ENCODE assay signal across 1 cellular context in the genomic region with DNA sequence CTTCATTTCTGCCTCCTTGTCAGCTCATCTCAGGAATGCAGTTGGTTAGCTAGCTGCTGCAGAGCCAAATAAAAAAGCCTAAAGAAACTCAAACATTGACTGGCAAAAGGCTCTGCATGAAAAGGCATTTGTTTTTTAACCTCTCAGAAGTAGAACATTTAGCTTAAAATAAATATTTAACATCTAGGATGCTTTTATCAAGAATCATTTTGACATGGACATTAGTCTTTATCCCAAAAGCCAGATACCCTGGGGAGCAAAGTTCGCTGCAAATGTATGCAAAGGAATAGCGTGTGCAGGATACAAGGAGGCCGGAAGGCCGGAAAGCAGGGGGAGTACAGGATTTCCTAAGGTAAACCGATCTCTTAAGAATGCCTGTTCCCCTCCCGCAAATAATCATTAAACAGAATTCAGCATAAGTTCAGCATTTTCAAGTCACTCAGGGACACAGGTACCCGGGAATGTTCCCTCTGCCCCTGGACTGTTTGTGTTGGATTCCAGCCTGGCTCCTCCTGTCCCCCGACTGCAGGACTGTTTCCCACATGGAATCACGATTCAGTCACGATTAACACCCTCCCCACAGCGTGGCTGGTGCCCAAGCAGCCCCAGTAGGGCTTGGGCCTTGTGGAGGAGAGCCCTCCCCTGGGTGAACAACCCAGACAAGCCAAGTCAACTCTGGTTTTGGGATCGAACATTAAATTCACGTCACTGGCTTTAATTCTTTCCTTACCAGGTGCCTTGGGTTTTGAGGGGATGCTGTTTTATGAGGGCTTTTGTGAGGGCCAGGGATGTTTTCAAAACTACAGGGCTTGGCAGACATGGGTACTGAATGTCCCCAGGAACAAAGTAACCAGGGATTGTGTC.
TF ChIP-seq lines count a peak whose summit lies in the region.

No MANE protein-coding gene starts in this region.

TF ChIP-seq in HepG2, 621 proteins besides CTCF, POLR2A, EP300 and RAD21 (continued from another document and continues in another):
- TF ChIP-seq, protein P1, sequence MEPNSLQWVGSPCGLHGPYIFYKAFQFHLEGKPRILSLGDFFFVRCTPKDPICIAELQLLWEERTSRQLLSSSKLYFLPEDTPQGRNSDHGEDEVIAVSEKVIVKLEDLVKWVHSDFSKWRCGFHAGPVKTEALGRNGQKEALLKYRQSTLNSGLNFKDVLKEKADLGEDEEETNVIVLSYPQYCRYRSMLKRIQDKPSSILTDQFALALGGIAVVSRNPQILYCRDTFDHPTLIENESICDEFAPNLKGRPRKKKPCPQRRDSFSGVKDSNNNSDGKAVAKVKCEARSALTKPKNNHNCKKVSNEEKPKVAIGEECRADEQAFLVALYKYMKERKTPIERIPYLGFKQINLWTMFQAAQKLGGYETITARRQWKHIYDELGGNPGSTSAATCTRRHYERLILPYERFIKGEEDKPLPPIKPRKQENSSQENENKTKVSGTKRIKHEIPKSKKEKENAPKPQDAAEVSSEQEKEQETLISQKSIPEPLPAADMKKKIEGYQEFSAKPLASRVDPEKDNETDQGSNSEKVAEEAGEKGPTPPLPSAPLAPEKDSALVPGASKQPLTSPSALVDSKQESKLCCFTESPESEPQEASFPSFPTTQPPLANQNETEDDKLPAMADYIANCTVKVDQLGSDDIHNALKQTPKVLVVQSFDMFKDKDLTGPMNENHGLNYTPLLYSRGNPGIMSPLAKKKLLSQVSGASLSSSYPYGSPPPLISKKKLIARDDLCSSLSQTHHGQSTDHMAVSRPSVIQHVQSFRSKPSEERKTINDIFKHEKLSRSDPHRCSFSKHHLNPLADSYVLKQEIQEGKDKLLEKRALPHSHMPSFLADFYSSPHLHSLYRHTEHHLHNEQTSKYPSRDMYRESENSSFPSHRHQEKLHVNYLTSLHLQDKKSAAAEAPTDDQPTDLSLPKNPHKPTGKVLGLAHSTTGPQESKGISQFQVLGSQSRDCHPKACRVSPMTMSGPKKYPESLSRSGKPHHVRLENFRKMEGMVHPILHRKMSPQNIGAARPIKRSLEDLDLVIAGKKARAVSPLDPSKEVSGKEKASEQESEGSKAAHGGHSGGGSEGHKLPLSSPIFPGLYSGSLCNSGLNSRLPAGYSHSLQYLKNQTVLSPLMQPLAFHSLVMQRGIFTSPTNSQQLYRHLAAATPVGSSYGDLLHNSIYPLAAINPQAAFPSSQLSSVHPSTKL (CRISPR knock-in tag; IDR thresholded peaks at IDR 0.05) = peak; percentile 87
- TF ChIP-seq ADNP (CRISPR knock-in tag; IDR thresholded peaks at IDR 0.05) (no peak), PITX1 (CRISPR knock-in tag; IDR thresholded peaks at IDR 0.05) (peak; percentile 75; the same call in 1 of the 2 replicates), REPIN1 (CRISPR knock-in tag; IDR thresholded peaks at IDR 0.05; ENCODE audit: borderline replicate concordance, low read depth) (peak; percentile 11; the same call in 1 of the 2 replicates), KDM5B (CRISPR knock-in tag; IDR thresholded peaks at IDR 0.05; ENCODE audit: borderline replicate concordance) (no peak), ZBTB7A (CRISPR knock-in tag; IDR thresholded peaks at IDR 0.05) (peak; percentile 17; the same call in 1 of the 2 replicates), BRD4 (CRISPR knock-in tag; IDR thresholded peaks at IDR 0.05) (peak; percentile 67; the same call in 1 of the 2 replicates), ZNF788 (CRISPR knock-in tag; IDR thresholded peaks at IDR 0.05; ENCODE audit: borderline replicate concordance) (peak; percentile 77; the same call in 1 of the 2 replicates), NCOR1 (IDR thresholded peaks at IDR 0.05; ENCODE audit: borderline replicate concordance, low read length) (peak; percentile 81), RBM39 (IDR thresholded peaks at IDR 0.05; ENCODE audit: low read depth, low read length, poor library complexity, severe bottlenecking) (no peak), GABPA (IDR thresholded peaks at IDR 0.05; ENCODE audit: low read depth, low read length) (no peak), GABPA (CRISPR knock-in tag; IDR thresholded peaks at IDR 0.05; ENCODE audit: low read depth) (0 out of 2 replicates have a peak, but pooled peaks have one; percentile 15), ATF7-NPFF (CRISPR knock-in tag; IDR thresholded peaks at IDR 0.05; ENCODE audit: low read depth) (no peak), ZNF350 (CRISPR knock-in tag; IDR thresholded peaks at IDR 0.05; ENCODE audit: borderline replicate concordance, low read depth) (peak; percentile 40; the same call in 1 of the 2 replicates), TEAD3 (CRISPR knock-in tag; optimal IDR thresholded peaks at IDR 0.05; ENCODE audit: borderline replicate concordance) (peak; percentile 77), FOXA1 (IDR thresholded peaks at IDR 0.05) (no peak), FOXA1 (CRISPR knock-in tag; IDR thresholded peaks at IDR 0.05) (peak; percentile 15; the same call in 1 of the 2 replicates), HIVEP1 (CRISPR knock-in tag; IDR thresholded peaks at IDR 0.05) (0 out of 2 replicates have a peak, but pooled peaks have one; percentile 50), KDM6A (CRISPR knock-in tag; IDR thresholded peaks at IDR 0.05; ENCODE audit: low read depth) (peak; percentile 64; the same call in 1 of the 2 replicates), SUZ12 (IDR thresholded peaks at IDR 0.05; ENCODE audit: low read depth, low read length) (no peak), ELF3 (CRISPR knock-in tag; IDR thresholded peaks at IDR 0.05) (peak; percentile 24; the same call in 1 of the 2 replicates), XRCC5 (optimal IDR thresholded peaks at IDR 0.05; ENCODE audit: low read length) (no peak), PHF21A (CRISPR knock-in tag; IDR thresholded peaks at IDR 0.05) (peak; percentile 85), KLF16 (CRISPR knock-in tag; IDR thresholded peaks at IDR 0.05) (no peak)
- TF ChIP-seq, protein P2, sequence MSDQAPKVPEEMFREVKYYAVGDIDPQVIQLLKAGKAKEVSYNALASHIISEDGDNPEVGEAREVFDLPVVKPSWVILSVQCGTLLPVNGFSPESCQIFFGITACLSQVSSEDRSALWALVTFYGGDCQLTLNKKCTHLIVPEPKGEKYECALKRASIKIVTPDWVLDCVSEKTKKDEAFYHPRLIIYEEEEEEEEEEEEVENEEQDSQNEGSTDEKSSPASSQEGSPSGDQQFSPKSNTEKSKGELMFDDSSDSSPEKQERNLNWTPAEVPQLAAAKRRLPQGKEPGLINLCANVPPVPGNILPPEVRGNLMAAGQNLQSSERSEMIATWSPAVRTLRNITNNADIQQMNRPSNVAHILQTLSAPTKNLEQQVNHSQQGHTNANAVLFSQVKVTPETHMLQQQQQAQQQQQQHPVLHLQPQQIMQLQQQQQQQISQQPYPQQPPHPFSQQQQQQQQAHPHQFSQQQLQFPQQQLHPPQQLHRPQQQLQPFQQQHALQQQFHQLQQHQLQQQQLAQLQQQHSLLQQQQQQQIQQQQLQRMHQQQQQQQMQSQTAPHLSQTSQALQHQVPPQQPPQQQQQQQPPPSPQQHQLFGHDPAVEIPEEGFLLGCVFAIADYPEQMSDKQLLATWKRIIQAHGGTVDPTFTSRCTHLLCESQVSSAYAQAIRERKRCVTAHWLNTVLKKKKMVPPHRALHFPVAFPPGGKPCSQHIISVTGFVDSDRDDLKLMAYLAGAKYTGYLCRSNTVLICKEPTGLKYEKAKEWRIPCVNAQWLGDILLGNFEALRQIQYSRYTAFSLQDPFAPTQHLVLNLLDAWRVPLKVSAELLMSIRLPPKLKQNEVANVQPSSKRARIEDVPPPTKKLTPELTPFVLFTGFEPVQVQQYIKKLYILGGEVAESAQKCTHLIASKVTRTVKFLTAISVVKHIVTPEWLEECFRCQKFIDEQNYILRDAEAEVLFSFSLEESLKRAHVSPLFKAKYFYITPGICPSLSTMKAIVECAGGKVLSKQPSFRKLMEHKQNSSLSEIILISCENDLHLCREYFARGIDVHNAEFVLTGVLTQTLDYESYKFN (CRISPR knock-in tag; conservative IDR thresholded peaks at IDR 0.05) = peak; percentile 87
- TF ChIP-seq, protein P3, sequence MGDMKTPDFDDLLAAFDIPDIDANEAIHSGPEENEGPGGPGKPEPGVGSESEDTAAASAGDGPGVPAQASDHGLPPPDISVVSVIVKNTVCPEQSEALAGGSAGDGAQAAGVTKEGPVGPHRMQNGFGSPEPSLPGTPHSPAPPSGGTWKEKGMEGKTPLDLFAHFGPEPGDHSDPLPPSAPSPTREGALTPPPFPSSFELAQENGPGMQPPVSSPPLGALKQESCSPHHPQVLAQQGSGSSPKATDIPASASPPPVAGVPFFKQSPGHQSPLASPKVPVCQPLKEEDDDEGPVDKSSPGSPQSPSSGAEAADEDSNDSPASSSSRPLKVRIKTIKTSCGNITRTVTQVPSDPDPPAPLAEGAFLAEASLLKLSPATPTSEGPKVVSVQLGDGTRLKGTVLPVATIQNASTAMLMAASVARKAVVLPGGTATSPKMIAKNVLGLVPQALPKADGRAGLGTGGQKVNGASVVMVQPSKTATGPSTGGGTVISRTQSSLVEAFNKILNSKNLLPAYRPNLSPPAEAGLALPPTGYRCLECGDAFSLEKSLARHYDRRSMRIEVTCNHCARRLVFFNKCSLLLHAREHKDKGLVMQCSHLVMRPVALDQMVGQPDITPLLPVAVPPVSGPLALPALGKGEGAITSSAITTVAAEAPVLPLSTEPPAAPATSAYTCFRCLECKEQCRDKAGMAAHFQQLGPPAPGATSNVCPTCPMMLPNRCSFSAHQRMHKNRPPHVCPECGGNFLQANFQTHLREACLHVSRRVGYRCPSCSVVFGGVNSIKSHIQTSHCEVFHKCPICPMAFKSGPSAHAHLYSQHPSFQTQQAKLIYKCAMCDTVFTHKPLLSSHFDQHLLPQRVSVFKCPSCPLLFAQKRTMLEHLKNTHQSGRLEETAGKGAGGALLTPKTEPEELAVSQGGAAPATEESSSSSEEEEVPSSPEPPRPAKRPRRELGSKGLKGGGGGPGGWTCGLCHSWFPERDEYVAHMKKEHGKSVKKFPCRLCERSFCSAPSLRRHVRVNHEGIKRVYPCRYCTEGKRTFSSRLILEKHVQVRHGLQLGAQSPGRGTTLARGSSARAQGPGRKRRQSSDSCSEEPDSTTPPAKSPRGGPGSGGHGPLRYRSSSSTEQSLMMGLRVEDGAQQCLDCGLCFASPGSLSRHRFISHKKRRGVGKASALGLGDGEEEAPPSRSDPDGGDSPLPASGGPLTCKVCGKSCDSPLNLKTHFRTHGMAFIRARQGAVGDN (CRISPR knock-in tag; IDR thresholded peaks at IDR 0.05) = peak; percentile 79
- TF ChIP-seq, protein P4, sequence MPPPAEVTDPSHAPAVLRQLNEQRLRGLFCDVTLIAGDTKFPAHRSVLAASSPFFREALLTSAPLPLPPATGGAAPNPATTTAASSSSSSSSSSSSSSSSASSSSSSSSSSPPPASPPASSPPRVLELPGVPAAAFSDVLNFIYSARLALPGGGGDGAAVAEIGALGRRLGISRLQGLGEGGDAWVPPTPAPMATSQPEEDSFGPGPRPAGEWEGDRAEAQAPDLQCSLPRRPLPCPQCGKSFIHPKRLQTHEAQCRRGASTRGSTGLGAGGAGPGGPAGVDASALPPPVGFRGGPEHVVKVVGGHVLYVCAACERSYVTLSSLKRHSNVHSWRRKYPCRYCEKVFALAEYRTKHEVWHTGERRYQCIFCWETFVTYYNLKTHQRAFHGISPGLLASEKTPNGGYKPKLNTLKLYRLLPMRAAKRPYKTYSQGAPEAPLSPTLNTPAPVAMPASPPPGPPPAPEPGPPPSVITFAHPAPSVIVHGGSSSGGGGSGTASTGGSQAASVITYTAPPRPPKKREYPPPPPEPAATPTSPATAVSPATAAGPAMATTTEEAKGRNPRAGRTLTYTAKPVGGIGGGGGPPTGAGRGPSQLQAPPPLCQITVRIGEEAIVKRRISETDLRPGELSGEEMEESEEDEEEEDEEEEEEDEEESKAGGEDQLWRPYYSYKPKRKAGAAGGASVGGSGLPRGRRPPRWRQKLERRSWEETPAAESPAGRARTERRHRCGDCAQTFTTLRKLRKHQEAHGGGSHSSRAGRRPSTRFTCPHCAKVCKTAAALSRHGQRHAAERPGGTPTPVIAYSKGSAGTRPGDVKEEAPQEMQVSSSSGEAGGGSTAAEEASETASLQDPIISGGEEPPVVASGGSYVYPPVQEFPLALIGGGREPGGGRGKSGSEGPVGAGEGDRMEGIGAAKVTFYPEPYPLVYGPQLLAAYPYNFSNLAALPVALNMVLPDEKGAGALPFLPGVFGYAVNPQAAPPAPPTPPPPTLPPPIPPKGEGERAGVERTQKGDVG (CRISPR knock-in tag; IDR thresholded peaks at IDR 0.05; ENCODE audit: borderline replicate concordance) = peak; percentile 64; the same call in 1 of the 2 replicates
- TF ChIP-seq, protein P5, sequence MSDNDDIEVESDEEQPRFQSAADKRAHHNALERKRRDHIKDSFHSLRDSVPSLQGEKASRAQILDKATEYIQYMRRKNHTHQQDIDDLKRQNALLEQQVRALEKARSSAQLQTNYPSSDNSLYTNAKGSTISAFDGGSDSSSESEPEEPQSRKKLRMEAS (IDR thresholded peaks at IDR 0.05) = peak; percentile 41; the same call in 1 of the 2 replicates
- TF ChIP-seq, protein P6, sequence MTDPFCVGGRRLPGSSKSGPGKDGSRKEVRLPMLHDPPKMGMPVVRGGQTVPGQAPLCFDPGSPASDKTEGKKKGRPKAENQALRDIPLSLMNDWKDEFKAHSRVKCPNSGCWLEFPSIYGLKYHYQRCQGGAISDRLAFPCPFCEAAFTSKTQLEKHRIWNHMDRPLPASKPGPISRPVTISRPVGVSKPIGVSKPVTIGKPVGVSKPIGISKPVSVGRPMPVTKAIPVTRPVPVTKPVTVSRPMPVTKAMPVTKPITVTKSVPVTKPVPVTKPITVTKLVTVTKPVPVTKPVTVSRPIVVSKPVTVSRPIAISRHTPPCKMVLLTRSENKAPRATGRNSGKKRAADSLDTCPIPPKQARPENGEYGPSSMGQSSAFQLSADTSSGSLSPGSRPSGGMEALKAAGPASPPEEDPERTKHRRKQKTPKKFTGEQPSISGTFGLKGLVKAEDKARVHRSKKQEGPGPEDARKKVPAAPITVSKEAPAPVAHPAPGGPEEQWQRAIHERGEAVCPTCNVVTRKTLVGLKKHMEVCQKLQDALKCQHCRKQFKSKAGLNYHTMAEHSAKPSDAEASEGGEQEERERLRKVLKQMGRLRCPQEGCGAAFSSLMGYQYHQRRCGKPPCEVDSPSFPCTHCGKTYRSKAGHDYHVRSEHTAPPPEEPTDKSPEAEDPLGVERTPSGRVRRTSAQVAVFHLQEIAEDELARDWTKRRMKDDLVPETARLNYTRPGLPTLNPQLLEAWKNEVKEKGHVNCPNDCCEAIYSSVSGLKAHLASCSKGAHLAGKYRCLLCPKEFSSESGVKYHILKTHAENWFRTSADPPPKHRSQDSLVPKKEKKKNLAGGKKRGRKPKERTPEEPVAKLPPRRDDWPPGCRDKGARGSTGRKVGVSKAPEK (CRISPR knock-in tag; IDR thresholded peaks at IDR 0.05; ENCODE audit: borderline replicate concordance) = no peak
- TF ChIP-seq, protein P7, sequence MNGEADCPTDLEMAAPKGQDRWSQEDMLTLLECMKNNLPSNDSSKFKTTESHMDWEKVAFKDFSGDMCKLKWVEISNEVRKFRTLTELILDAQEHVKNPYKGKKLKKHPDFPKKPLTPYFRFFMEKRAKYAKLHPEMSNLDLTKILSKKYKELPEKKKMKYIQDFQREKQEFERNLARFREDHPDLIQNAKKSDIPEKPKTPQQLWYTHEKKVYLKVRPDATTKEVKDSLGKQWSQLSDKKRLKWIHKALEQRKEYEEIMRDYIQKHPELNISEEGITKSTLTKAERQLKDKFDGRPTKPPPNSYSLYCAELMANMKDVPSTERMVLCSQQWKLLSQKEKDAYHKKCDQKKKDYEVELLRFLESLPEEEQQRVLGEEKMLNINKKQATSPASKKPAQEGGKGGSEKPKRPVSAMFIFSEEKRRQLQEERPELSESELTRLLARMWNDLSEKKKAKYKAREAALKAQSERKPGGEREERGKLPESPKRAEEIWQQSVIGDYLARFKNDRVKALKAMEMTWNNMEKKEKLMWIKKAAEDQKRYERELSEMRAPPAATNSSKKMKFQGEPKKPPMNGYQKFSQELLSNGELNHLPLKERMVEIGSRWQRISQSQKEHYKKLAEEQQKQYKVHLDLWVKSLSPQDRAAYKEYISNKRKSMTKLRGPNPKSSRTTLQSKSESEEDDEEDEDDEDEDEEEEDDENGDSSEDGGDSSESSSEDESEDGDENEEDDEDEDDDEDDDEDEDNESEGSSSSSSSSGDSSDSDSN (CRISPR knock-in tag; IDR thresholded peaks at IDR 0.05) = 0 out of 2 replicates have a peak, but pooled peaks have one; percentile 22
